In genomic region chr1:39190096-39190495, GRCh38 we compare ENCODE assay signal across 1 cellular context.
TF ChIP-seq lines count a peak whose summit lies in the region.

No MANE protein-coding gene starts in this region.

TF ChIP-seq in endothelial cell of umbilical vein, 7 proteins besides CTCF, POLR2A, EP300 and RAD21 (continued from another document):
- no peak for TF ChIP-seq JUN (IDR thresholded peaks at IDR 0.05; ENCODE audit: borderline replicate concordance, insufficient read depth, insufficient read length, low read depth)
